Comparison of ENCODE assay signal across 10 cellular contexts in the genomic region with DNA sequence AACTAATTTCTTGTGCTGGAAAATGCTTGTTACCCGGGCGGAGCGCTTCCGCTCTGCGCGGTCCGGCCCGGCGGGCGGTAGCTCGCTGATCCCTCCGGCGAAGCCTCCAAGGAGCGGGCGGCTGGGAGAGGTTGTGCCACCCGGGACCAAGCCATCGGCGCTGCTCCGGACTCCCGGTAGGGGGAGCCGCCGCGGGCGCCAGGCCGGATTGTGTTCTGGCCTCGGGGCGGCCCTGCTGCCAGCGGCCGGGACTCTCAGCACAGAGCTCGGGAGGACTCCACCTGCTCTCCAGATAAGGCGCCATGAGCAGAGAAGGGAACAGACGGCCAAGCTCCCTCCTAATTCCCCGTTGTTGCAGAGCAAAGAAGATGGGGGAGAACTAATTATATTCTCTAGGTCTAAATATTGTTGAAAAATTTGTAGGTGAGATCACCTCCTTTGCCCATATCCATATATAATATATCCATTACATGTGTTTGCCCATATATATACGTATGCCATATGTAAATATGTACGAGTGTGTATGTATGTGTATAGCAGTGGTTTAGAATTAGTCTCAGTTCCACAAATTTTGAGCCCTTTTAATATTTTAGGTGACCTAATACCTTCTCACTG. TPM values are rescaled to one million over a fixed set of nuclear protein-coding genes. Genes with fewer than 3 reads are reported as not detected.
DNase-seq lines count a peak whose midpoint lies in the region; ATAC-seq and TF ChIP-seq lines count a peak whose summit lies in the region.
"Had no signal": no experiment of that assay in that cellular context is flagged by ENCODE, and none has a peak within 500 bp of the region (broad histone marks: within the 10 kb centered on the region; RNA-seq: fewer than 3 reads in every experiment).

No MANE protein-coding gene starts in this region.

- H3K4me1 Mint-ChIP-seq in progenitor cell of endocrine pancreas (ENCODE audit: low read depth) = peaks cover 12% of the 10 kb centered on the region

- H3K9me2 ChIP-seq in MM.1S (replicated peaks; ENCODE audit: insufficient read depth, low read length) = no peaks in the 10 kb centered on the region

- H3K9me3 Mint-ChIP-seq in progenitor cell of endocrine pancreas (ENCODE audit: low read depth) = no peaks in the 10 kb centered on the region

- peaks cover 39% of the 10 kb centered on the region for H3K27me3 ChIP-seq in MM.1S (replicated peaks; ENCODE audit: insufficient read depth, low read length)

- no peaks in the 10 kb centered on the region for H3K79me2 ChIP-seq in MM.1S (ENCODE audit: low read length)

- ATAC-seq in Right ventricle myocardium superior (ENCODE audit: poor library complexity) (peak; percentile 92), GM18517 (IDR thresholded peaks at IDR 0.05; ENCODE audit: unreplicated experiment) (no peak)

- H3K4me3 ChIP-seq in MM.1S (ENCODE audit: low read length) = no peak overlapping the region; the same call in 1 of the 2 replicates

- peak; percentile 64 for DNase-seq in NCI-H1436 (lab: John Stamatoyannopoulos, UW)
- DNase-seq in NCI-H1436 treated with DMSO at 0.1 percent for 48 hours (lab: John Stamatoyannopoulos, UW) = no peak
- DNase-seq in GOT3 (lab: John Stamatoyannopoulos, UW) = peak; percentile 41
- DNase-seq in MM.1S = peak; percentile 58
- DNase-seq in Right ventricle myocardium superior = peak; percentile 74
- DNase-seq in progenitor cell of endocrine pancreas (ENCODE audit: low spot score, unreplicated experiment) = peak; percentile 83

- no peak overlapping the region for H3K27ac Mint-ChIP-seq in progenitor cell of endocrine pancreas
- H3K27ac Mint-ChIP-seq: activated naive CD8-positive, alpha-beta T cell; B cell had no signal

- H3K9ac ChIP-seq in MM.1S (ENCODE audit: low read length) = no peak overlapping the region

- no peaks in the 10 kb centered on the region for H4K20me1 ChIP-seq in MM.1S (ENCODE audit: insufficient read depth, low read length)

- H3K27me3 Mint-ChIP-seq in progenitor cell of endocrine pancreas = peaks cover 95% of the 10 kb centered on the region

- H3K4me2 ChIP-seq in MM.1S (ENCODE audit: low read depth, low read length) = peak overlapping the region; percentile 58; the same call in 1 of the 2 replicates

- TF ChIP-seq CTCF in MM.1S (IDR thresholded peaks at IDR 0.05; ENCODE audit: low read length) (peak; percentile 75), VCaP (conservative IDR thresholded peaks at IDR 0.05) (peak; percentile 49), progenitor cell of endocrine pancreas (IDR thresholded peaks at IDR 0.05; ENCODE audit: unreplicated experiment) (peak; percentile 88)

- no peaks in the 10 kb centered on the region for H3K9me3 ChIP-seq in MM.1S (replicated peaks; ENCODE audit: insufficient read depth, low read length)

- intact Hi-C loops in Right ventricle myocardium superior (cut with DNase I) = no loop called here

- no peaks in the 10 kb centered on the region for H3K36me3 Mint-ChIP-seq in progenitor cell of endocrine pancreas (ENCODE audit: insufficient read depth)
- H3K36me3 Mint-ChIP-seq: activated naive CD8-positive, alpha-beta T cell had no signal

- no peaks in the 10 kb centered on the region for H3K36me3 ChIP-seq in MM.1S (replicated peaks; ENCODE audit: insufficient read depth, low read length)

- no peak overlapping the region for H2AFZ ChIP-seq in MM.1S (ENCODE audit: low read length)

- H3K27ac ChIP-seq in MM.1S (ENCODE audit: low read length) (no peak overlapping the region), VCaP (no peak overlapping the region)

- H3F3A ChIP-seq in MM.1S (ENCODE audit: insufficient read depth, low read length) = no peaks in the 10 kb centered on the region

- H3K4me3 Mint-ChIP-seq in progenitor cell of endocrine pancreas (ENCODE audit: low read depth) = peak overlapping the region; percentile 31
- H3K4me3 Mint-ChIP-seq: activated naive CD8-positive, alpha-beta T cell; B cell had no signal

- no peaks in the 10 kb centered on the region for H3K4me1 ChIP-seq in MM.1S (ENCODE audit: low read length)

RNA-seq across cellular contexts. Expression of gene SATB2, which starts 13.8 kb away (rescaled TPM):
- total RNA-seq in Right ventricle myocardium superior (1.3 TPM), progenitor cell of endocrine pancreas (4.4 and 4.7 TPM in 2 replicates)
